ENCODE assay signal across 32 cellular contexts in genomic region chrX:111216293-111216801, GRCh38. TPM values are rescaled to one million over a fixed set of nuclear protein-coding genes. Genes with fewer than 3 reads are reported as not detected.
"Had no signal": no experiment of that assay in that cellular context is flagged by ENCODE, and none has a peak within 500 bp of the region (broad histone marks: within the 10 kb centered on the region; RNA-seq: fewer than 3 reads in every experiment).

No MANE protein-coding gene starts in this region.

- DNase-seq: colonic mucosa; cortex of kidney; dermis blood vessel endothelial cell; dorsolateral prefrontal cortex; effector CD4-positive, alpha-beta T cell; effector CD8-positive, alpha-beta T cell; effector memory CD4-positive, alpha-beta T cell; effector memory CD8-positive, alpha-beta T cell; endodermal cell; erythroblast; esophagus squamous epithelium; foreskin fibroblast; foreskin keratinocyte; foreskin melanocyte; gastrocnemius medialis; glutamatergic neuron; head of caudate nucleus; heart left ventricle; heart right ventricle had no signal

- H3K36me3 ChIP-seq: colonic mucosa, esophagus muscularis mucosa, esophagus squamous epithelium, gastrocnemius medialis, gastroesophageal sphincter, heart left ventricle, heart right ventricle had no signal

- H3K4me2 ChIP-seq: hepatocyte had no signal

- H3K9me3 ChIP-seq: colonic mucosa, esophagus muscularis mucosa, esophagus squamous epithelium, gastrocnemius medialis, gastroesophageal sphincter, heart left ventricle, heart right ventricle had no signal

- H2AFZ ChIP-seq: hepatocyte had no signal

- H3K9me3 Mint-ChIP-seq: dendritic cell treated with granulocyte-macrophage colony-stimulating factor and Interleukin-4, amounts not matched to agents 40 ng/mL and 50 ng/mL, for 4 days; effector memory CD8-positive, alpha-beta T cell; endodermal cell had no signal

- H3K27ac ChIP-seq: colonic mucosa, coronary artery, dorsolateral prefrontal cortex, epithelial cell of prostate, esophagus muscularis mucosa, esophagus squamous epithelium, foreskin keratinocyte, gastrocnemius medialis, gastroesophageal sphincter, heart left ventricle, heart right ventricle, hepatocyte had no signal

- H3K27ac Mint-ChIP-seq: dendritic cell treated with granulocyte-macrophage colony-stimulating factor and Interleukin-4, amounts not matched to agents 40 ng/mL and 50 ng/mL, for 4 days; effector memory CD8-positive, alpha-beta T cell; endodermal cell had no signal

- H3K4me3 ChIP-seq: colonic mucosa, coronary artery, dorsolateral prefrontal cortex, esophagus muscularis mucosa, esophagus squamous epithelium, gastrocnemius medialis, gastroesophageal sphincter, heart left ventricle, heart right ventricle, hepatocyte had no signal

- H3K27me3 Mint-ChIP-seq: effector memory CD8-positive, alpha-beta T cell had no signal

- ATAC-seq: effector memory CD8-positive, alpha-beta T cell; esophagus mucosa; foreskin keratinocyte; gastrocnemius medialis; gastroesophageal sphincter; heart left ventricle; heart right ventricle had no signal

- H3K4me1 ChIP-seq: colonic mucosa, esophagus muscularis mucosa, esophagus squamous epithelium, foreskin keratinocyte, gastrocnemius medialis, gastroesophageal sphincter, heart left ventricle, heart right ventricle had no signal

- H3K4me3 Mint-ChIP-seq: dendritic cell treated with granulocyte-macrophage colony-stimulating factor and Interleukin-4, amounts not matched to agents 40 ng/mL and 50 ng/mL, for 4 days; effector memory CD8-positive, alpha-beta T cell; endodermal cell had no signal

- FAIRE-seq: endometrium, endothelial cell of umbilical vein, frontal cortex had no signal

- H3K27me3 ChIP-seq: colonic mucosa, esophagus squamous epithelium, foreskin keratinocyte, gastrocnemius medialis, gastroesophageal sphincter, hepatocyte had no signal

- H3K79me2 ChIP-seq: hepatocyte had no signal

RNA-seq across cellular contexts. Expression of gene CAPN6, which starts 53.9 kb away (rescaled TPM):
- total RNA-seq: dermis blood vessel endothelial cell, dermis microvascular lymphatic vessel endothelial cell, endothelial cell of umbilical vein, fibroblast of lung, glomerular endothelial cell had no signal
- polyA plus RNA-seq: endothelial cell of umbilical vein, fibroblast of lung had no signal
